Comparison of ENCODE assay signal across 9 cellular contexts in genomic region chr5:180618830-180619562, GRCh38. TPM values are rescaled to one million over a fixed set of nuclear protein-coding genes. Genes with fewer than 3 reads are reported as not detected.
DNase-seq lines count a peak whose midpoint lies in the region; ATAC-seq and TF ChIP-seq lines count a peak whose summit lies in the region.
"Had no signal": no experiment of that assay in that cellular context is flagged by ENCODE, and none has a peak within 500 bp of the region (broad histone marks: within the 10 kb centered on the region; RNA-seq: fewer than 3 reads in every experiment).

No MANE protein-coding gene starts in this region.

- in situ Hi-C loops in gastrocnemius medialis (cut with MboI; ENCODE audit: low sequenced_read_pairs in 4 of 4): no loop called here

- H3K4me3 Mint-ChIP-seq in nephron progenitor cell: peak overlapping the region; percentile 88

- peak; percentile 45 for TF ChIP-seq CTCF in nephron progenitor cell (IDR thresholded peaks at IDR 0.05)
- no peak for TF ChIP-seq CTCF in gastrocnemius medialis (IDR thresholded peaks at IDR 0.05 in 4 of 5, conservative IDR thresholded peaks at IDR 0.05 in 1 of 5)

- DNase-seq in SJSA1 (ENCODE audit: low read depth in 1 of 2, low spot score in 2 of 2) (peak in 1 of 2 experiments; percentile 27), cerebellar cortex (ENCODE audit: low spot score) (peak; percentile 28), nephron progenitor cell (peak; percentile 79), SW480 (ENCODE audit: low spot score) (no peak), gastrocnemius medialis (no peak)

- H3K9me3 ChIP-seq in SJSA1 (replicated peaks): peaks cover 7% of the 10 kb centered on the region; the same call in 1 of the 2 replicates
- H3K9me3 ChIP-seq in gastrocnemius medialis: no peaks in the 10 kb centered on the region

- peak overlapping the region; percentile 29 for H3K4me3 ChIP-seq in SJSA1
- H3K4me3 ChIP-seq in gastrocnemius medialis: no peak overlapping the region

- TF ChIP-seq POLR2A in gastrocnemius medialis (IDR thresholded peaks at IDR 0.05): no peak

- no peak overlapping the region for H3K27ac ChIP-seq in SJSA1
- H3K27ac ChIP-seq in gastrocnemius medialis: no peak overlapping the region

- no peaks in the 10 kb centered on the region for H3K9me3 Mint-ChIP-seq in nephron progenitor cell

- peaks cover 19% of the 10 kb centered on the region for H3K27me3 ChIP-seq in SJSA1 (replicated peaks)
- H3K27me3 ChIP-seq in gastrocnemius medialis: peaks cover 0 to 16% (median 0%) of the 10 kb centered on the region in 3 donors

- H3K27ac Mint-ChIP-seq in nephron progenitor cell: no peak overlapping the region

- peaks cover 29% of the 10 kb centered on the region for H3K4me1 Mint-ChIP-seq in nephron progenitor cell

- H3K36me3 Mint-ChIP-seq in nephron progenitor cell (ENCODE audit: low read depth): peaks cover 4% of the 10 kb centered on the region

- ATAC-seq in GM18868 (IDR thresholded peaks at IDR 0.05; ENCODE audit: unreplicated experiment): peak; percentile 56
- no peak for ATAC-seq in HG03097 (IDR thresholded peaks at IDR 0.05; ENCODE audit: low FRiP score, unreplicated experiment)
- no peak for ATAC-seq in gastrocnemius medialis
- ATAC-seq in HG03045 (IDR thresholded peaks at IDR 0.05; ENCODE audit: unreplicated experiment): no peak

- no peaks in the 10 kb centered on the region for H3K36me3 ChIP-seq in SJSA1
- H3K36me3 ChIP-seq in gastrocnemius medialis: no peaks in the 10 kb centered on the region

- intact Hi-C loops in gastrocnemius medialis (cut with DNase I; ENCODE audit: low total_unique reads): no loop called here

- H3K4me1 ChIP-seq in SJSA1 (replicated peaks) (peaks cover 12% of the 10 kb centered on the region), gastrocnemius medialis (no peaks in the 10 kb centered on the region)

- peaks cover 22% of the 10 kb centered on the region for H3K27me3 Mint-ChIP-seq in nephron progenitor cell (ENCODE audit: low read depth, poor library complexity)

RNA-seq across cellular contexts. Expression of gene SCGB3A1, which starts 27.7 kb away (rescaled TPM):
- not detected in 2 replicates for total RNA-seq in SJSA1 (2014; rRNA removed; shearing (Covaris generic))
- not detected for total RNA-seq in gastrocnemius medialis
- total RNA-seq: mononuclear cell had no signal

RNA-seq across cellular contexts. Expression of gene FLT4, which starts 30.4 kb away (rescaled TPM):
- total RNA-seq in SJSA1 (2014; rRNA removed; shearing (Covaris generic)): not detected in 2 replicates
- total RNA-seq in gastrocnemius medialis: 1 to 10 TPM; 2.6 to 4.7 (median 2.9) TPM

Comparison
In these comparisons a context has a peak if more than half of its experiments do, and no peak if none do; other contexts are left out.
1. DNase-seq: peak in cerebellar cortex (single experiment) and nephron progenitor cell (single experiment); none in SW480 (single experiment) and gastrocnemius medialis (0 of 2).